ENCODE assay signal across 9 cellular contexts in genomic region chr7:127943541-127944521, GRCh38.
DNase-seq lines count a peak whose midpoint lies in the region; ATAC-seq and TF ChIP-seq lines count a peak whose summit lies in the region.
"Had no signal": no experiment of that assay in that cellular context is flagged by ENCODE, and none has a peak within 500 bp of the region (broad histone marks: within the 10 kb centered on the region; RNA-seq: fewer than 3 reads in every experiment).

No MANE protein-coding gene starts in this region.

- H3K4me3 ChIP-seq in brain microvascular endothelial cell (ENCODE audit: low read depth, low read length) (no peak overlapping the region), esophagus squamous epithelium (no peak overlapping the region)

- no peaks in the 10 kb centered on the region for H3K27me3 ChIP-seq in brain microvascular endothelial cell (replicated peaks)
- no peaks in the 10 kb centered on the region for H3K27me3 ChIP-seq in esophagus squamous epithelium

- H3K27ac ChIP-seq in brain microvascular endothelial cell (no peak overlapping the region), esophagus squamous epithelium (no peak overlapping the region)

- H3K36me3 Mint-ChIP-seq in nephron (ENCODE audit: low read depth), result peaks cover 5% of the 10 kb centered on the region

- WGBS in esophagus squamous epithelium, 2 donors, result 85 to 93% methylated on average over 12 to 16 of the region's 16 CpGs

- ATAC-seq in HG02870 (IDR thresholded peaks at IDR 0.05; ENCODE audit: unreplicated experiment) (no peak), GM18517 (IDR thresholded peaks at IDR 0.05; ENCODE audit: unreplicated experiment) (no peak), GM21619 (IDR thresholded peaks at IDR 0.05; ENCODE audit: unreplicated experiment) (no peak)

- DNase-seq in DMS153 treated with DMSO at 0.1 percent for 48 hours (lab: John Stamatoyannopoulos, UW; ENCODE audit: unreplicated experiment) (peak; percentile 74), NCI-H2107 (lab: John Stamatoyannopoulos, UW) (peak; percentile 56), brain microvascular endothelial cell (peak; percentile 20), esophagus squamous epithelium (lab: John Stamatoyannopoulos, UW) (no peak)
- DNase-seq: naive B cell had no signal

- H3K9me3 Mint-ChIP-seq in nephron, result no peaks in the 10 kb centered on the region
- H3K9me3 Mint-ChIP-seq: naive B cell had no signal

- no peaks in the 10 kb centered on the region for H3K27me3 Mint-ChIP-seq in nephron (ENCODE audit: low read depth)
- H3K27me3 Mint-ChIP-seq: naive B cell had no signal

- no peak overlapping the region for H3K4me3 Mint-ChIP-seq in nephron
- H3K4me3 Mint-ChIP-seq: naive B cell had no signal

- TF ChIP-seq CTCF in brain microvascular endothelial cell (IDR thresholded peaks at IDR 0.05; ENCODE audit: low read depth, low read length, missing control alignments), result no peak
- TF ChIP-seq CTCF in nephron (IDR thresholded peaks at IDR 0.05; ENCODE audit: unreplicated experiment in 3 of 3), result no peak
- TF ChIP-seq CTCF in esophagus squamous epithelium (IDR thresholded peaks at IDR 0.05), result no peak

- peaks cover 0 to 20% (median 0%) of the 10 kb centered on the region in 3 donors for H3K4me1 ChIP-seq in esophagus squamous epithelium

- intact Hi-C loops in esophagus squamous epithelium (cut with DNase I), result no loop called here

- peak overlapping the region; percentile 73 to 88 (median 82) for H3K27ac Mint-ChIP-seq in nephron

- H3K4me1 Mint-ChIP-seq in nephron, result peaks cover 44% of the 10 kb centered on the region

- no peak for TF ChIP-seq POLR2A in esophagus squamous epithelium (IDR thresholded peaks at IDR 0.05)

- H3K36me3 ChIP-seq in brain microvascular endothelial cell (replicated peaks) (peaks cover 8% of the 10 kb centered on the region), esophagus squamous epithelium (peaks cover 0 to 22% (median 0%) of the 10 kb centered on the region in 3 donors)

- in situ Hi-C loops in brain microvascular endothelial cell (cut with HindIII; ENCODE audit: low pct_ligation_motif_present, low sequenced_read_pairs), result no loop called here

- no peaks in the 10 kb centered on the region for H3K9me3 ChIP-seq in esophagus squamous epithelium
